In genomic region chr9:108093773-108094675, GRCh38 we compare ENCODE assay signal across 12 cellular contexts.
DNase-seq lines count a peak whose midpoint lies in the region; ATAC-seq and TF ChIP-seq lines count a peak whose summit lies in the region.
"Had no signal": no experiment of that assay in that cellular context is flagged by ENCODE, and none has a peak within 500 bp of the region (broad histone marks: within the 10 kb centered on the region; RNA-seq: fewer than 3 reads in every experiment).

No MANE protein-coding gene starts in this region.

- TF ChIP-seq POLR2A in GM18505 (IDR thresholded peaks at IDR 0.05; ENCODE audit: borderline replicate concordance, extremely low read depth, insufficient read depth, insufficient read length): no peak

- CTCF ChIA-PET in activated CD8-positive, alpha-beta memory T cell treated with anti-CD3 and anti-CD28 coated beads, Interleukin-2, amount 10 ng/mL, durations not matched to agents 7 days and 5 days (lab: Charles Lee): no interaction called here

- intact Hi-C loops in mucosa of descending colon (cut with DNase I, micrococcal nuclease): no loop called here

- H3K27me3 Mint-ChIP-seq in activated CD8-positive, alpha-beta memory T cell treated with anti-CD3 and anti-CD28 coated beads, Interleukin-2, amount 10 ng/mL, durations not matched to agents 7 days and 5 days: no peaks in the 10 kb centered on the region

- H3K9me3 ChIP-seq in mucosa of descending colon: no peaks in the 10 kb centered on the region
- H3K9me3 ChIP-seq: BLaER1, testis had no signal

- DNase-seq in ELF-1 (ENCODE audit: low read depth, low spot score): peak; percentile 50
- peak; percentile 41 for DNase-seq in NCI-H69 (lab: John Stamatoyannopoulos, UW)
- peak; percentile 75 for DNase-seq in epithelial cell of prostate (ENCODE audit: low read depth, low spot score)
- DNase-seq in mucosa of descending colon: peak in 2 of 3 donors; percentile 37 to 71
- no peak for DNase-seq in GDM1 (lab: John Stamatoyannopoulos, UW)
- DNase-seq in activated CD8-positive, alpha-beta memory T cell treated with anti-CD3 and anti-CD28 coated beads, Interleukin-2, amount 10 ng/mL, durations not matched to agents 7 days and 5 days: no peak
- DNase-seq: activated T-cell treated with anti-CD3 and anti-CD28 coated beads, Interleukin-2, amount 50 U/mL, for 48 hours; NCI-H2081; testis had no signal

- peak; percentile 97 for ATAC-seq in mucosa of descending colon
- ATAC-seq in activated CD8-positive, alpha-beta memory T cell treated with anti-CD3 and anti-CD28 coated beads, Interleukin-2, amount 10 ng/mL, durations not matched to agents 7 days and 5 days: no peak
- ATAC-seq in GM18505 (IDR thresholded peaks at IDR 0.05; ENCODE audit: unreplicated experiment): no peak
- no peak for ATAC-seq in GM21360 (IDR thresholded peaks at IDR 0.05; ENCODE audit: unreplicated experiment)

- H3K36me3 Mint-ChIP-seq in activated CD8-positive, alpha-beta memory T cell treated with anti-CD3 and anti-CD28 coated beads, Interleukin-2, amount 10 ng/mL, durations not matched to agents 7 days and 5 days: no peaks in the 10 kb centered on the region

- H3K4me1 ChIP-seq in mucosa of descending colon (ENCODE audit: low read depth): peaks cover 10% of the 10 kb centered on the region
- H3K4me1 ChIP-seq: BLaER1, testis had no signal

- no peak overlapping the region for H3K4me3 Mint-ChIP-seq in activated CD8-positive, alpha-beta memory T cell treated with anti-CD3 and anti-CD28 coated beads, Interleukin-2, amount 10 ng/mL, durations not matched to agents 7 days and 5 days

- H3K4me3 ChIP-seq in mucosa of descending colon: no peak overlapping the region
- H3K4me3 ChIP-seq: BLaER1, testis had no signal

- no peaks in the 10 kb centered on the region for H3K4me1 Mint-ChIP-seq in activated CD8-positive, alpha-beta memory T cell treated with anti-CD3 and anti-CD28 coated beads, Interleukin-2, amount 10 ng/mL, durations not matched to agents 7 days and 5 days

- no peak overlapping the region for H3K27ac Mint-ChIP-seq in activated CD8-positive, alpha-beta memory T cell treated with anti-CD3 and anti-CD28 coated beads, Interleukin-2, amount 10 ng/mL, durations not matched to agents 7 days and 5 days

- H3K36me3 ChIP-seq in mucosa of descending colon (ENCODE audit: low read depth): no peaks in the 10 kb centered on the region
- H3K36me3 ChIP-seq: BLaER1 had no signal

- peak overlapping the region; percentile 71 for H3K27ac ChIP-seq in epithelial cell of prostate
- H3K27ac ChIP-seq: BLaER1, testis had no signal

- H3K9me3 Mint-ChIP-seq in activated CD8-positive, alpha-beta memory T cell treated with anti-CD3 and anti-CD28 coated beads, Interleukin-2, amount 10 ng/mL, durations not matched to agents 7 days and 5 days (ENCODE audit: low read depth): peaks cover 2% of the 10 kb centered on the region

- no peak for TF ChIP-seq CTCF in mucosa of descending colon (IDR thresholded peaks at IDR 0.05)

Comparison
In these comparisons a context has a peak if more than half of its experiments do, and no peak if none do; other contexts are left out.
1. DNase-seq: peak in ELF-1 (single experiment), NCI-H69 (single experiment), epithelial cell of prostate (single experiment) and mucosa of descending colon (2 of 3); none in GDM1 (single experiment) and activated CD8-positive, alpha-beta memory T cell treated with anti-CD3 and anti-CD28 coated beads, Interleukin-2, amount 10 ng/mL, durations not matched to agents 7 days and 5 days (single experiment).